Comparison of ENCODE assay signal across 8 cellular contexts in the genomic region with DNA sequence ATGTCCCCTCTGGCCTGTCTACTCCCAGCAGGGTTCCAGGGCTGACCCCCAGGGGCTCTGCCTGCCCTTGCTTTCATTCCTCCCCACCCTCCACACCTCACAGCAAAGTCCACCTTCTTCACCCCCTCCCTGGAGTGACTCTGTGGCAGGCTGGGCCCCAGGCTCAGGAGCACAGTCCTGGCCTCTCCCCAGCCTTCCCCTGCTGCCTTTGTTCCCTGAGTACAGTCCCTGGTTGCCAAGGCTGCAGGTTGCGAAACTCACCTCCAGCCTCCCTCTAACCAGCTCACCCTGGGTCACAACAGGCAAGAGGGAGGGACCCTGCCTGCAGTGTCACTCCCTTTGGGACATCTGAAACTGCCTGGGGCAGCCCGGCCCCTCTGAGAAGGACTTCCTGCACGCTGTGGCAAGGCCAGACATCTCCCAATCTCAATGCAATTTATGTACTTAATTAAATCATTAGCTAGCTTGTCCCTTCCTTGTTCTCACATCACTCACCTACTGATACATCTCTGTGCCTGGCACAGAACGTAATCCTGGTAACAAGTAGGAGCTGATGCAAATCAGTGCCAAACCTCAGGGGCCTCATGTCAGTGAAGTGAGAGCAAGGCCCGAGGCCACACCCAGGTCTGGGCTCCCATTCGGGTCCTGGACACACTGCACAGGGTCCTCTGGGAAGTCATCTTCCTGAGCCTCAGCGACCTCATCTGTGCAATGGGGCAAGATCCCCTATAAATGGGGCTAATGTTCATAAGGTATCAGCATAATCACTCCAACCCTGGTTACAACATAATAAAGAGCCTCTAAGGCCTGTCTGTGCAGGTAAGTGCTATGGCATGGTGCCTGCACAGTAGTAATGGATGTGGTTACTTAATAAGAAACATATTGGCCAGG. TPM values are rescaled to one million over a fixed set of nuclear protein-coding genes. Genes with fewer than 3 reads are reported as not detected.
A peak's percentile ranks its signal among the peaks of the same experiment; 100 is the strongest.
DNase-seq lines count a peak whose midpoint lies in the region; ATAC-seq and TF ChIP-seq lines count a peak whose summit lies in the region.

No MANE protein-coding gene starts in this region.

- H3K27ac ChIP-seq in lung (ENCODE audit: low read depth in 1 of 2, low read length in 1 of 2), result peak overlapping the region in 1 of 2 donors; percentile 97

- H3K27ac Mint-ChIP-seq in activated B cell treated with CpG ODN at 0.5 μM for 24 hours, result peak overlapping the region; percentile 24
- H3K27ac Mint-ChIP-seq in activated naive CD4-positive, alpha-beta T cell treated with anti-CD3 and anti-CD28 coated beads, Interleukin-2, amount 50 U/mL, for 72 hours, result peak overlapping the region in 1 of 2 donors; percentile 89

- no peak for ATAC-seq in activated B cell treated with CpG ODN at 0.5 μM for 24 hours (ENCODE audit: low read depth)
- ATAC-seq in lung (ENCODE audit: insufficient read depth, low FRiP score), result peak; percentile 59
- ATAC-seq in HG03354 (IDR thresholded peaks at IDR 0.05; ENCODE audit: poor library complexity, severe bottlenecking, unreplicated experiment), result no peak
- no peak for ATAC-seq in activated naive CD4-positive, alpha-beta T cell treated with anti-CD3 and anti-CD28 coated beads, Interleukin-2, amount 50 U/mL, for 72 hours

- H3K4me1 Mint-ChIP-seq in activated B cell treated with CpG ODN at 0.5 μM for 24 hours, result peaks cover 8% of the 10 kb centered on the region

- no peak for TF ChIP-seq CTCF in GM13976 (IDR thresholded peaks at IDR 0.05; ENCODE audit: borderline replicate concordance, control extremely low read depth, extremely low read depth, insufficient read depth, missing control alignments)
- no peak for TF ChIP-seq CTCF in activated B cell treated with CpG ODN at 0.5 μM for 24 hours (IDR thresholded peaks at IDR 0.05)
- no peak for TF ChIP-seq CTCF in lung (IDR thresholded peaks at IDR 0.05; ENCODE audit: control extremely low read depth, extremely low read depth)

- H3K9me3 ChIP-seq in lung (ENCODE audit: control insufficient read depth in 2 of 2, insufficient read depth in 1 of 2, low read length in 1 of 2), result no peaks in the 10 kb centered on the region

- 52 to 56% methylated on average over 7 of the region's 7 CpGs for WGBS in lung, 2 donors

- in situ Hi-C loops in GM13976 (cut with MboI; ENCODE audit: low sequenced_read_pairs, unreplicated experiment), result no loop called here

- TF ChIP-seq EP300 in Ishikawa (IDR thresholded peaks at IDR 0.05; ENCODE audit: borderline replicate concordance), result no peak

- intact Hi-C loops in activated B cell treated with CpG ODN at 0.5 μM for 24 hours (cut with micrococcal nuclease), result no loop called here

- POLR2A ChIA-PET in activated B cell treated with CpG ODN at 0.5 μM for 24 hours (lab: Charles Lee), result no interaction called here

- CTCF ChIA-PET in activated B cell treated with CpG ODN at 0.5 μM for 24 hours (lab: Charles Lee), result no interaction called here

- no peaks in the 10 kb centered on the region for H3K36me3 ChIP-seq in lung (ENCODE audit: control insufficient read depth in 2 of 2, insufficient read depth in 2 of 2, low read length in 2 of 2)

- H3K4me3 ChIP-seq in lung, result no peak overlapping the region

- H3K36me3 Mint-ChIP-seq in activated B cell treated with CpG ODN at 0.5 μM for 24 hours (ENCODE audit: low read depth), result no peaks in the 10 kb centered on the region
- no peaks in the 10 kb centered on the region for H3K36me3 Mint-ChIP-seq in activated naive CD4-positive, alpha-beta T cell treated with anti-CD3 and anti-CD28 coated beads, Interleukin-2, amount 50 U/mL, for 72 hours

- peaks cover 0 to 16% of the 10 kb centered on the region in 2 donors for H3K4me1 ChIP-seq in lung (ENCODE audit: control insufficient read depth in 2 of 2, insufficient read depth in 2 of 2, low read length in 2 of 2)

- no peaks in the 10 kb centered on the region for H3K27me3 Mint-ChIP-seq in activated B cell treated with CpG ODN at 0.5 μM for 24 hours

- no peaks in the 10 kb centered on the region for H3K9me3 Mint-ChIP-seq in activated B cell treated with CpG ODN at 0.5 μM for 24 hours
- H3K9me3 Mint-ChIP-seq in activated naive CD4-positive, alpha-beta T cell treated with anti-CD3 and anti-CD28 coated beads, Interleukin-2, amount 50 U/mL, for 72 hours, result no peaks in the 10 kb centered on the region

- H3K27me3 ChIP-seq in lung (ENCODE audit: control insufficient read depth, insufficient read depth), result no peaks in the 10 kb centered on the region

- TF ChIP-seq RAD21 in Ishikawa (IDR thresholded peaks at IDR 0.05; ENCODE audit: low read depth), result no peak

- DNase-seq in GM13976 (ENCODE audit: low spot score) (peak; percentile 4), activated B cell treated with CpG ODN at 0.5 μM for 24 hours (no peak), lung (ENCODE audit: low spot score) (peak; percentile 93), NCI-H446 (lab: John Stamatoyannopoulos, UW) (no peak)
- no peak for DNase-seq in stimulated activated CD4-positive, alpha-beta T cell treated with anti-CD3 and anti-CD28 coated beads, Interleukin-2, amount 100 ng/mL, for 24 hours
- DNase-seq in activated naive CD4-positive, alpha-beta T cell treated with anti-CD3 and anti-CD28 coated beads, Interleukin-2, amount 50 U/mL, for 72 hours (ENCODE audit: low spot score in 2 of 2), result no peak

- no peak overlapping the region for H3K4me3 Mint-ChIP-seq in activated B cell treated with CpG ODN at 0.5 μM for 24 hours

TF ChIP-seq in Ishikawa, 13 proteins besides CTCF, POLR2A, EP300 and RAD21:
- TF ChIP-seq, protein P1, sequence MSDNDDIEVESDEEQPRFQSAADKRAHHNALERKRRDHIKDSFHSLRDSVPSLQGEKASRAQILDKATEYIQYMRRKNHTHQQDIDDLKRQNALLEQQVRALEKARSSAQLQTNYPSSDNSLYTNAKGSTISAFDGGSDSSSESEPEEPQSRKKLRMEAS (IDR thresholded peaks at IDR 0.05), result no peak
- peak; percentile 99 for TF ChIP-seq CEBPB (IDR thresholded peaks at IDR 0.05)
- TF ChIP-seq, protein P2, sequence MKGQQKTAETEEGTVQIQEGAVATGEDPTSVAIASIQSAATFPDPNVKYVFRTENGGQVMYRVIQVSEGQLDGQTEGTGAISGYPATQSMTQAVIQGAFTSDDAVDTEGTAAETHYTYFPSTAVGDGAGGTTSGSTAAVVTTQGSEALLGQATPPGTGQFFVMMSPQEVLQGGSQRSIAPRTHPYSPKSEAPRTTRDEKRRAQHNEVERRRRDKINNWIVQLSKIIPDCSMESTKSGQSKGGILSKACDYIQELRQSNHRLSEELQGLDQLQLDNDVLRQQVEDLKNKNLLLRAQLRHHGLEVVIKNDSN (IDR thresholded peaks at IDR 0.05), result no peak
TF ChIP-seq in Ishikawa: peak in this region for 1.

RNA-seq across cellular contexts. Expression of a gene that starts 27.3 kb away (rescaled TPM):
- total RNA-seq in activated B cell treated with CpG ODN at 0.5 μM for 24 hours (11.7 and 12.8 TPM in 2 replicates), lung (10 to 100 TPM in 1 of 2 donors, 1 to 10 TPM in 1; 5.0 to 42.7 TPM)
- polyA plus RNA-seq in lung, result 10 to 100 TPM in 1 of 2 donors, 1 to 10 TPM in 1; 6.5 to 17.7 TPM
- total RNA-seq in activated naive CD4-positive, alpha-beta T cell treated with anti-CD3 and anti-CD28 coated beads, Interleukin-2, amount 50 U/mL, for 72 hours, result 10 to 100 TPM; 37.3 to 59.3 TPM

RNA-seq across cellular contexts. Expression of a gene that starts 46.1 kb away (rescaled TPM):
- 0.59 and 0.78 TPM in 2 replicates for total RNA-seq in activated B cell treated with CpG ODN at 0.5 μM for 24 hours
- total RNA-seq in lung, result 10 to 100 TPM; 16.5 to 22.3 TPM
- 10 to 100 TPM in 1 of 2 donors, 1 to 10 TPM in 1; 6.8 to 13.0 TPM for polyA plus RNA-seq in lung
- 10 to 100 TPM in 1 of 2 donors, 1 to 10 TPM in 1; 6.8 to 11.8 TPM for total RNA-seq in activated naive CD4-positive, alpha-beta T cell treated with anti-CD3 and anti-CD28 coated beads, Interleukin-2, amount 50 U/mL, for 72 hours

Comparison
In these comparisons a context has a peak if more than half of its experiments do, and no peak if none do; other contexts are left out.
1. DNase-seq: peak in GM13976 (single experiment) and lung (single experiment); none in activated B cell treated with CpG ODN at 0.5 μM for 24 hours (single experiment), stimulated activated CD4-positive, alpha-beta T cell treated with anti-CD3 and anti-CD28 coated beads, Interleukin-2, amount 100 ng/mL, for 24 hours (0 of 2), activated naive CD4-positive, alpha-beta T cell treated with anti-CD3 and anti-CD28 coated beads, Interleukin-2, amount 50 U/mL, for 72 hours (0 of 2) and NCI-H446 (0 of 2).